Comparison of ENCODE assay signal across 29 cellular contexts in the genomic region with DNA sequence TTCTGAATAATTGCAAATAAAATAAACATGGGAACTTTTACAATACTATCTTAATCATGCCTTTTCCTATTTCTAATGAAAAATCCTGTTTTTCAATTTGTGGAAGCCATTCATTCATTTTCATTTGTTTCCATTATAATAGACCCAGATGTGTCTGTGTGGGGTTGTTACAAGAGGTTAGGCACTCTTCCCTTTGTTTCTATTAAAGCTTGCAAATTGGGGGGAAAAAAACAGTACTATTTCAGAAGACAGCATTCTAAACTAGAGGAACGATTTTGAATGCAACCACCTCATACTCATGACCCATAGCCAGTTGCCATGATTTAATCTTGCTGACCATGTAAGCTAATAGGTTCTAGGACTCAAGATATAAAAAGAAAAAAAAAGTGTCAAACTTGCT.
"Had no signal": no experiment of that assay in that cellular context is flagged by ENCODE, and none has a peak within 500 bp of the region (broad histone marks: within the 10 kb centered on the region; RNA-seq: fewer than 3 reads in every experiment).

No MANE protein-coding gene starts in this region.

- H3K27ac Mint-ChIP-seq: activated CD4-positive, alpha-beta T cell treated with anti-CD3 and anti-CD28 coated beads, Interleukin-2, amount 10 ng/mL, durations not matched to agents 24 days and 14 days; activated CD8-positive, alpha-beta T cell treated with anti-CD3 and anti-CD28 coated beads for 36 hours; activated naive CD4-positive, alpha-beta T cell treated with anti-CD3 and anti-CD28 coated beads, Interleukin-2, amount 50 U/mL, for 24 hours; activated naive CD8-positive, alpha-beta T cell treated with anti-CD3 and anti-CD28 coated beads, Interleukin-2, amount 10 ng/mL, durations not matched to agents 7 days and 5 days; activated T-cell treated with anti-CD3 and anti-CD28 coated beads, Interleukin-2, amount 50 U/mL, for 72 hours; activated T-helper 17 cell treated with anti-CD3 and anti-CD28 coated beads, Interleukin-2, amount 50 U/mL, for 72 hours had no signal

- H3K4me1 Mint-ChIP-seq: activated CD4-positive, alpha-beta T cell treated with anti-CD3 and anti-CD28 coated beads, Interleukin-2, amount 10 ng/mL, durations not matched to agents 24 days and 14 days; activated naive CD4-positive, alpha-beta T cell treated with anti-CD3 and anti-CD28 coated beads, Interleukin-2, amount 50 U/mL, for 24 hours; activated naive CD8-positive, alpha-beta T cell treated with anti-CD3 and anti-CD28 coated beads, Interleukin-2, amount 10 ng/mL, durations not matched to agents 7 days and 5 days; activated T-helper 17 cell treated with anti-CD3 and anti-CD28 coated beads, Interleukin-2, amount 50 U/mL, for 72 hours had no signal

- H3K4me1 ChIP-seq: adrenal gland, breast epithelium had no signal

- ATAC-seq: activated CD8-positive, alpha-beta T cell treated with anti-CD3 and anti-CD28 coated beads for 36 hours; activated T-cell treated with anti-CD3 and anti-CD28 coated beads, Interleukin-2, amount 50 U/mL, for 72 hours; activated T-helper 17 cell treated with anti-CD3 and anti-CD28 coated beads, Interleukin-2, amount 50 U/mL, for 72 hours; body of pancreas; PC-3; Right ventricle myocardium inferior had no signal

- H3K27me3 ChIP-seq: adrenal gland, body of pancreas, breast epithelium, MG63, Peyer's patch had no signal

- H3K9me3 Mint-ChIP-seq: activated CD4-positive, alpha-beta T cell treated with anti-CD3 and anti-CD28 coated beads, Interleukin-2, amount 10 ng/mL, durations not matched to agents 24 days and 14 days; activated CD8-positive, alpha-beta T cell treated with anti-CD3 and anti-CD28 coated beads for 36 hours; activated naive CD4-positive, alpha-beta T cell treated with anti-CD3 and anti-CD28 coated beads, Interleukin-2, amount 50 U/mL, for 24 hours; activated naive CD8-positive, alpha-beta T cell treated with anti-CD3 and anti-CD28 coated beads, Interleukin-2, amount 10 ng/mL, durations not matched to agents 7 days and 5 days; activated T-cell treated with anti-CD3 and anti-CD28 coated beads, Interleukin-2, amount 50 U/mL, for 72 hours had no signal

- H3K27ac ChIP-seq: adrenal gland, body of pancreas, breast epithelium, Peyer's patch, RWPE1, WERI-Rb-1 had no signal

- DNase-seq: activated CD4-positive, alpha-beta T cell treated with anti-CD3 and anti-CD28 coated beads, Interleukin-2, amount 10 ng/mL, durations not matched to agents 24 days and 14 days; activated CD4-positive, alpha-beta T cell treated with anti-CD3 and anti-CD28 coated beads, Interleukin-2, amount 50 U/mL, for 4 hours; activated CD8-positive, alpha-beta T cell treated with anti-CD3 and anti-CD28 coated beads for 36 hours; activated effector memory CD4-positive, alpha-beta T cell treated with anti-CD3 and anti-CD28 coated beads, Interleukin-2, amount 50 U/mL, for 16 hours; activated naive CD4-positive, alpha-beta T cell treated with Interleukin-2 at 50 U/mL for 16 hours; activated naive CD8-positive, alpha-beta T cell treated with anti-CD3 and anti-CD28 coated beads, Interleukin-2, amount 10 ng/mL, durations not matched to agents 7 days and 5 days; activated T-cell treated with anti-CD3 and anti-CD28 coated beads, Interleukin-2, amount 50 U/mL, for 1 hour; activated T-cell treated with anti-CD3 and anti-CD28 coated beads, Interleukin-2, amount 50 U/mL, for 72 hours; adrenal gland; body of pancreas; Kasumi-1; KG1; MG63; NCI-H1048; NCI-H1436 treated with DMSO at 0.1 percent for 48 hours; NCI-H1694 treated with DMSO at 0.1 percent for 48 hours; NCI-H2029; NCI-H345; NCI-H524 treated with DMSO at 0.1 percent for 48 hours; NK-92 treated with Interleukin-12 subunit alpha and Interleukin-12 subunit beta, amount 100 ng/mL, for 24 hours; PC-3; Peyer's patch; T1000; WERI-Rb-1 had no signal

- H3K9me3 ChIP-seq: adrenal gland, body of pancreas, breast epithelium, MG63, Peyer's patch had no signal

- H3K36me3 ChIP-seq: adrenal gland, breast epithelium, MG63, Peyer's patch, WERI-Rb-1 had no signal

- H3K4me3 ChIP-seq: adrenal gland, body of pancreas, breast epithelium, MG63, Peyer's patch had no signal

- H3K4me3 Mint-ChIP-seq: activated CD4-positive, alpha-beta T cell treated with anti-CD3 and anti-CD28 coated beads, Interleukin-2, amount 10 ng/mL, durations not matched to agents 24 days and 14 days; activated CD8-positive, alpha-beta T cell treated with anti-CD3 and anti-CD28 coated beads for 36 hours; activated naive CD4-positive, alpha-beta T cell treated with anti-CD3 and anti-CD28 coated beads, Interleukin-2, amount 50 U/mL, for 24 hours; activated naive CD8-positive, alpha-beta T cell treated with anti-CD3 and anti-CD28 coated beads, Interleukin-2, amount 10 ng/mL, durations not matched to agents 7 days and 5 days; activated T-cell treated with anti-CD3 and anti-CD28 coated beads, Interleukin-2, amount 50 U/mL, for 72 hours; activated T-helper 17 cell treated with anti-CD3 and anti-CD28 coated beads, Interleukin-2, amount 50 U/mL, for 72 hours had no signal

- H3K27me3 Mint-ChIP-seq: activated CD4-positive, alpha-beta T cell treated with anti-CD3 and anti-CD28 coated beads, Interleukin-2, amount 10 ng/mL, durations not matched to agents 24 days and 14 days; activated CD8-positive, alpha-beta T cell treated with anti-CD3 and anti-CD28 coated beads for 36 hours; activated naive CD4-positive, alpha-beta T cell treated with anti-CD3 and anti-CD28 coated beads, Interleukin-2, amount 50 U/mL, for 24 hours; activated naive CD8-positive, alpha-beta T cell treated with anti-CD3 and anti-CD28 coated beads, Interleukin-2, amount 10 ng/mL, durations not matched to agents 7 days and 5 days; activated T-helper 17 cell treated with anti-CD3 and anti-CD28 coated beads, Interleukin-2, amount 50 U/mL, for 72 hours had no signal

- H3K36me3 Mint-ChIP-seq: activated naive CD4-positive, alpha-beta T cell treated with anti-CD3 and anti-CD28 coated beads, Interleukin-2, amount 50 U/mL, for 24 hours; activated naive CD8-positive, alpha-beta T cell treated with anti-CD3 and anti-CD28 coated beads, Interleukin-2, amount 10 ng/mL, durations not matched to agents 7 days and 5 days had no signal
